ENCODE assay signal across 2 cellular contexts in genomic region chr19:2905918-2906519, GRCh38.
A peak's percentile ranks its signal among the peaks of the same experiment; 100 is the strongest.
TF ChIP-seq lines count a peak whose summit lies in the region.

No MANE protein-coding gene starts in this region.

TF ChIP-seq in HEK293, 187 proteins besides CTCF, POLR2A, EP300 and RAD21:
- TF ChIP-seq ZNF560 (tag by site-specific recombination; IDR thresholded peaks at IDR 0.05; ENCODE audit: borderline replicate concordance) = no peak
- peak; percentile 84 for TF ChIP-seq ZNF121 (tag by site-specific recombination; IDR thresholded peaks at IDR 0.05)
TF ChIP-seq in HEK293: peak in this region for 1.

TF ChIP-seq in K562, 482 proteins besides CTCF, POLR2A, EP300 and RAD21:
- peak; percentile 16; the same call in 1 of the 2 replicates for TF ChIP-seq ATF3 (IDR thresholded peaks at IDR 0.05)
- no peak for TF ChIP-seq ATF3 (CRISPR knock-in tag; conservative IDR thresholded peaks at IDR 0.05)
- no peak for TF ChIP-seq TEAD2 (tag; IDR thresholded peaks at IDR 0.05)
- TF ChIP-seq, protein P1, sequence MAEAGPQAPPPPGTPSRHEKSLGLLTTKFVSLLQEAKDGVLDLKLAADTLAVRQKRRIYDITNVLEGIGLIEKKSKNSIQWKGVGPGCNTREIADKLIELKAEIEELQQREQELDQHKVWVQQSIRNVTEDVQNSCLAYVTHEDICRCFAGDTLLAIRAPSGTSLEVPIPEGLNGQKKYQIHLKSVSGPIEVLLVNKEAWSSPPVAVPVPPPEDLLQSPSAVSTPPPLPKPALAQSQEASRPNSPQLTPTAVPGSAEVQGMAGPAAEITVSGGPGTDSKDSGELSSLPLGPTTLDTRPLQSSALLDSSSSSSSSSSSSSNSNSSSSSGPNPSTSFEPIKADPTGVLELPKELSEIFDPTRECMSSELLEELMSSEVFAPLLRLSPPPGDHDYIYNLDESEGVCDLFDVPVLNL (CRISPR knock-in tag; IDR thresholded peaks at IDR 0.05; ENCODE audit: low read depth) = no peak
- no peak for TF ChIP-seq ZNF274 (IDR thresholded peaks at IDR 0.05; ENCODE audit: borderline replicate concordance, low read depth, low read length)
- TF ChIP-seq MCM3 (IDR thresholded peaks at IDR 0.05) = no peak
- TF ChIP-seq ZNF121 (CRISPR knock-in tag; conservative IDR thresholded peaks at IDR 0.05) = peak; percentile 85
- TF ChIP-seq FOXP4 (CRISPR knock-in tag; IDR thresholded peaks at IDR 0.05; ENCODE audit: borderline replicate concordance) = no peak
- no peak for TF ChIP-seq ZNF124 (CRISPR knock-in tag; IDR thresholded peaks at IDR 0.05)
- no peak for TF ChIP-seq PURB (CRISPR knock-in tag; IDR thresholded peaks at IDR 0.05; ENCODE audit: low read depth)
- TF ChIP-seq HIVEP1 (CRISPR knock-in tag; IDR thresholded peaks at IDR 0.05) = no peak
- no peak for TF ChIP-seq XRCC4 (IDR thresholded peaks at IDR 0.05; ENCODE audit: extremely low read depth, insufficient read depth, insufficient read length)
- no peak for TF ChIP-seq PBX2 (CRISPR knock-in tag; IDR thresholded peaks at IDR 0.05; ENCODE audit: low read depth)
- no peak for TF ChIP-seq PBX2 (tag; conservative IDR thresholded peaks at IDR 0.05; ENCODE audit: low read depth)
- no peak for TF ChIP-seq HMBOX1 (IDR thresholded peaks at IDR 0.05)
- TF ChIP-seq TCF7L2 (IDR thresholded peaks at IDR 0.05; ENCODE audit: low read depth, low read length) = no peak
- TF ChIP-seq ZNF551 (CRISPR knock-in tag; IDR thresholded peaks at IDR 0.05) = no peak
- TF ChIP-seq, protein P2, sequence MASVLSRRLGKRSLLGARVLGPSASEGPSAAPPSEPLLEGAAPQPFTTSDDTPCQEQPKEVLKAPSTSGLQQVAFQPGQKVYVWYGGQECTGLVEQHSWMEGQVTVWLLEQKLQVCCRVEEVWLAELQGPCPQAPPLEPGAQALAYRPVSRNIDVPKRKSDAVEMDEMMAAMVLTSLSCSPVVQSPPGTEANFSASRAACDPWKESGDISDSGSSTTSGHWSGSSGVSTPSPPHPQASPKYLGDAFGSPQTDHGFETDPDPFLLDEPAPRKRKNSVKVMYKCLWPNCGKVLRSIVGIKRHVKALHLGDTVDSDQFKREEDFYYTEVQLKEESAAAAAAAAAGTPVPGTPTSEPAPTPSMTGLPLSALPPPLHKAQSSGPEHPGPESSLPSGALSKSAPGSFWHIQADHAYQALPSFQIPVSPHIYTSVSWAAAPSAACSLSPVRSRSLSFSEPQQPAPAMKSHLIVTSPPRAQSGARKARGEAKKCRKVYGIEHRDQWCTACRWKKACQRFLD (CRISPR knock-in tag; IDR thresholded peaks at IDR 0.05) = no peak
- TF ChIP-seq SPI1 (IDR thresholded peaks at IDR 0.05; ENCODE audit: borderline replicate concordance, low read depth, low read length) = no peak
- TF ChIP-seq FOSL1 (tag; conservative IDR thresholded peaks at IDR 0.05) = no peak
TF ChIP-seq in K562: peak in this region for 2.
